In the genomic region with DNA sequence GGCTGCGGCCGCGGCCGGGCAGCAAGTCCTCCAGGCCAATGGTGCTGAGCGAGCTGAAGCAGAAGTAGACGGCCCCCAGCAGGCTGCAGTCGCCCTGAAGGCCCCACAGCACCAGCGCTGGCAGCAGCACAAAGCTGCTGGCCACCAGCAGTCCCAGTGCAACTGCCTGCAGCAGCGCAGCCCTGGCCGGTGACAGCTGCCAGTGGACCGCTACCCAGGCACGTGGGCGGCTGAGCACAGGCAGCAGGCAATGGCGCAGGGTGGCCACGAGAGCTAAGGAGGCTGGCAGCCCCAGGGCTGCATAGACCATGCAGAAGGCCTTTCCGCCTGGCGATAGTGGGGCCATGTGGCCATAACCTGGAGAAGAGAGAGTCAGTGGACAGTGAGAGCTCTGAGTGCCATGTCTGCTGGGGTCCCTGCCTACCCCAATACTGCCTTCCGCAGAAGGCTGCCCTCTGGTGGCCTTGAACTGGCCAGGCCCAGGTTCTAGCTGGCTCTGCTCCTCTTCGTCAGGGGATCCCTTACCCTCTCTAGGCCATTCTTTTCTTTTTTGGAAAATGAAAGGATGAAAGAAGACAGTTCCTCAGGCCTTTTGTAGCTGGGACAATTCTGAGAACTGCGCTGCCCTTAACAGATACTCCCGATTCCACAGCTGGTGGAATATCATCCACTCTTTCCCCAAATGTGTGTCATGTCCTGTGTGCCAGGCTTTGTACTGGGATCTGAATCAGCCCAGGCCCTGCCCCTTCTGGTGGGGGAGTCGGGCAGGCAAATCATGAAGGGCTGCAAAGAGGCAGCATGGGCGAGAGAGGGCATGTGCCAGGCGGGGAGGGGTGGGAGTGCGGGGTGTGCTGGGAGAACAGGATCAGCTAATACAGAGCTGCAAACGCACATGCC, we compare ENCODE assay signal across 1 cellular context.
A peak's percentile ranks its signal among the peaks of the same experiment; 100 is the strongest.
TF ChIP-seq lines count a peak whose summit lies in the region.

No MANE protein-coding gene starts in this region.

TF ChIP-seq in IMR-90, 13 proteins besides CTCF, POLR2A, EP300 and RAD21:
- TF ChIP-seq BHLHE40 (IDR thresholded peaks at IDR 0.05; ENCODE audit: low read depth, low read length) = no peak
- TF ChIP-seq, protein P1, sequence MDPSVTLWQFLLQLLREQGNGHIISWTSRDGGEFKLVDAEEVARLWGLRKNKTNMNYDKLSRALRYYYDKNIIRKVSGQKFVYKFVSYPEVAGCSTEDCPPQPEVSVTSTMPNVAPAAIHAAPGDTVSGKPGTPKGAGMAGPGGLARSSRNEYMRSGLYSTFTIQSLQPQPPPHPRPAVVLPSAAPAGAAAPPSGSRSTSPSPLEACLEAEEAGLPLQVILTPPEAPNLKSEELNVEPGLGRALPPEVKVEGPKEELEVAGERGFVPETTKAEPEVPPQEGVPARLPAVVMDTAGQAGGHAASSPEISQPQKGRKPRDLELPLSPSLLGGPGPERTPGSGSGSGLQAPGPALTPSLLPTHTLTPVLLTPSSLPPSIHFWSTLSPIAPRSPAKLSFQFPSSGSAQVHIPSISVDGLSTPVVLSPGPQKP (IDR thresholded peaks at IDR 0.05; ENCODE audit: borderline replicate concordance, low read depth, low read length) = no peak
- TF ChIP-seq CHD1 (IDR thresholded peaks at IDR 0.05; ENCODE audit: low read depth, low read length) = no peak
- no peak for TF ChIP-seq RFX5 (IDR thresholded peaks at IDR 0.05; ENCODE audit: low read depth, low read length)
- peak; percentile 58 for TF ChIP-seq SMC3 (IDR thresholded peaks at IDR 0.05; ENCODE audit: low read depth, low read length)
- TF ChIP-seq RCOR1 (IDR thresholded peaks at IDR 0.05; ENCODE audit: insufficient replicate concordance, low read length) = no peak
- TF ChIP-seq MAFK (IDR thresholded peaks at IDR 0.05; ENCODE audit: low read depth, low read length) = no peak
- TF ChIP-seq FOS (IDR thresholded peaks at IDR 0.05; ENCODE audit: low read depth, low read length) = no peak
- TF ChIP-seq, protein P2, sequence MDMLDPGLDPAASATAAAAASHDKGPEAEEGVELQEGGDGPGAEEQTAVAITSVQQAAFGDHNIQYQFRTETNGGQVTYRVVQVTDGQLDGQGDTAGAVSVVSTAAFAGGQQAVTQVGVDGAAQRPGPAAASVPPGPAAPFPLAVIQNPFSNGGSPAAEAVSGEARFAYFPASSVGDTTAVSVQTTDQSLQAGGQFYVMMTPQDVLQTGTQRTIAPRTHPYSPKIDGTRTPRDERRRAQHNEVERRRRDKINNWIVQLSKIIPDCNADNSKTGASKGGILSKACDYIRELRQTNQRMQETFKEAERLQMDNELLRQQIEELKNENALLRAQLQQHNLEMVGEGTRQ (IDR thresholded peaks at IDR 0.05; ENCODE audit: low read depth, low read length) = no peak
